26 cellular contexts compared by ENCODE assay signal in the genomic region with DNA sequence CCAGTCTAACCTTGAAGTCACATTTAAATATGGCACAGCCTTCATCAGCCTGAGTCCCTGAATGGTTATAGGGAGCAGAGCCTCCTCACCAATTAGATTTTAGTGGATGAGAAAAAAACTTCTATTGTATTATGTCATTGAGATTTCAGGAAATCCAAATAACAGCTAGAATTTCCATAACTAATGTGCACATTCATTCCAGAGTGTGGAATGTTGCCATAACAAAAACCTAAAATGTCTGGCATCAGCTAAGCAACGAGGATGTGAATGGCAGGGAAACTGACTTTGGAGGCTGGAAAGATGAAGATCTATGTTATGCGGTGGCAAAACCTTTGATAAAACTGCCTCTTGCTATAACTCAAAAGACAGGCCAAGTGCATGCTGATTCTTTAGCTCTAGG.
DNase-seq lines count a peak whose midpoint lies in the region; ATAC-seq, FAIRE-seq and TF ChIP-seq lines count a peak whose summit lies in the region.
"Had no signal": no experiment of that assay in that cellular context is flagged by ENCODE, and none has a peak within 500 bp of the region (broad histone marks: within the 10 kb centered on the region; RNA-seq: fewer than 3 reads in every experiment).

No MANE protein-coding gene starts in this region.

- no peak for FAIRE-seq in endothelial cell of umbilical vein (lab: Jason Lieb, UNC)
- FAIRE-seq: A549, D721Med, GM12878, GM19239 had no signal

- H3K4me2 ChIP-seq in GM23338 (no peak overlapping the region), endothelial cell of umbilical vein (ENCODE audit: insufficient read depth, low read length) (no peak overlapping the region)
- H3K4me2 ChIP-seq: A549; BLaER1 treated with 17β-estradiol and CSF1 and Interleukin-3, amounts not matched to agents 10 nM and 100 nM had no signal

- no peaks in the 10 kb centered on the region; the same call in 1 of the 2 replicates for H3K9me2 ChIP-seq in GM23338 (ENCODE audit: insufficient read depth)

- intact Hi-C loops in endothelial cell of umbilical vein (cut with micrococcal nuclease) (loop anchor here (10.0 kb wide), 3 partner anchors 460 to 1190 kb away; no protein-coding TSS in a partner anchor), aorta (cut with DNase I) (no loop called here)

- no TSS peak for BruUV-seq in endothelial cell of umbilical vein (replicated peaks; lab: Mats Ljungman, UMichigan)

- ATAC-seq in GM23338 (no peak), HG02870 (IDR thresholded peaks at IDR 0.05; ENCODE audit: unreplicated experiment) (no peak), aorta (ENCODE audit: low FRiP score) (no peak)
- ATAC-seq: A549, GM12878 had no signal

- H3K4me3 Mint-ChIP-seq in GM23338 (no peak overlapping the region), chondrocyte (ENCODE audit: unreplicated experiment) (no peak overlapping the region), nephron (no peak overlapping the region)
- H3K4me3 Mint-ChIP-seq: CD14-positive monocyte; CD4-positive, alpha-beta T cell; CD8-positive, alpha-beta memory T cell had no signal

- CTCF ChIA-PET in endothelial cell of umbilical vein (lab: Charles Lee), result interaction anchor here (0.8 to 3.7 kb wide), 2 partner anchors 8 to 9 kb away, joined by 3 to 15 read pairs; no protein-coding TSS in a partner anchor

- no peaks in the 10 kb centered on the region for H3K9me1 ChIP-seq in endothelial cell of umbilical vein (replicated peaks; ENCODE audit: control insufficient read depth, extremely low read depth, insufficient read depth, low read length)

- H3K4me3 ChIP-seq in GM23338 (no peak overlapping the region), endothelial cell of umbilical vein (replicated peaks in 1 of 3; ENCODE audit: insufficient read depth in 1 of 3, low read depth in 1 of 3, low read length in 3 of 3) (no peak overlapping the region), aorta (ENCODE audit: low read length in 2 of 2) (no peak overlapping the region)
- H3K4me3 ChIP-seq: A549; BLaER1 treated with 17β-estradiol and CSF1 and Interleukin-3, amounts not matched to agents 10 nM and 100 nM; GM12878 had no signal

- H3K9me3 ChIP-seq in endothelial cell of umbilical vein (replicated peaks; ENCODE audit: control insufficient read depth, insufficient read depth, low read length) (no peaks in the 10 kb centered on the region), aorta (ENCODE audit: control insufficient read depth, low read length) (no peaks in the 10 kb centered on the region)
- H3K9me3 ChIP-seq: A549; BE2C; BLaER1 treated with 17β-estradiol and CSF1 and Interleukin-3, amounts not matched to agents 10 nM and 100 nM had no signal

- H3K27ac ChIP-seq in GM23338 (ENCODE audit: low read depth) (no peak overlapping the region), endothelial cell of umbilical vein (ENCODE audit: insufficient read depth, low read depth, low read length) (no peak overlapping the region), aorta (ENCODE audit: low read depth in 1 of 2, low read length in 2 of 2) (peak overlapping the region in 1 of 2 donors; percentile 28)
- H3K27ac ChIP-seq: A549; BLaER1 treated with 17β-estradiol and CSF1 and Interleukin-3, amounts not matched to agents 10 nM and 100 nM had no signal

- 13 to 39% methylated on average over 2 of the region's 2 CpGs for WGBS in aorta, 2 donors

- H3K9me3 Mint-ChIP-seq in GM23338, result no peaks in the 10 kb centered on the region
- H3K9me3 Mint-ChIP-seq in chondrocyte (ENCODE audit: low read depth), result peaks cover 12% of the 10 kb centered on the region
- H3K9me3 Mint-ChIP-seq in nephron, result peaks cover 9% of the 10 kb centered on the region
- H3K9me3 Mint-ChIP-seq: CD4-positive, alpha-beta T cell had no signal

- H3K79me2 ChIP-seq in GM23338 (replicated peaks; ENCODE audit: insufficient read depth), result no peaks in the 10 kb centered on the region
- no peaks in the 10 kb centered on the region for H3K79me2 ChIP-seq in endothelial cell of umbilical vein (ENCODE audit: control insufficient read depth, insufficient read depth, low read length)

- POLR2A ChIA-PET in endothelial cell of umbilical vein (lab: Charles Lee), result no interaction called here

- no peak for TF ChIP-seq POLR2A in endothelial cell of umbilical vein (IDR thresholded peaks at IDR 0.05; ENCODE audit: low read depth, low read length)

- dilution Hi-C loops in endothelial cell of umbilical vein (cut with MboI; ENCODE audit: extremely low pct_ligation_motif_present, low sequenced_read_pairs), result no loop called here

- H3F3A ChIP-seq in GM23338 (replicated peaks; ENCODE audit: low read depth), result no peaks in the 10 kb centered on the region

- TF ChIP-seq CTCF in GM23338 (conservative IDR thresholded peaks at IDR 0.05; ENCODE audit: low read depth in 2 of 2), result no peak
- no peak for TF ChIP-seq CTCF in chondrocyte (IDR thresholded peaks at IDR 0.05)
- TF ChIP-seq CTCF in endothelial cell of umbilical vein (IDR thresholded peaks at IDR 0.05; ENCODE audit: extremely low read depth in 1 of 2, insufficient read depth in 1 of 2, low read depth in 1 of 2, low read length in 2 of 2), result no peak
- TF ChIP-seq CTCF in nephron (IDR thresholded peaks at IDR 0.05; ENCODE audit: unreplicated experiment in 3 of 3), result no peak

- H4K20me1 ChIP-seq in GM23338 (replicated peaks; ENCODE audit: insufficient read depth), result no peaks in the 10 kb centered on the region
- no peaks in the 10 kb centered on the region for H4K20me1 ChIP-seq in endothelial cell of umbilical vein (replicated peaks; ENCODE audit: control insufficient read depth, extremely low read depth, insufficient read depth, low read length)
- H4K20me1 ChIP-seq: BLaER1 treated with 17β-estradiol and CSF1 and Interleukin-3, amounts not matched to agents 10 nM and 100 nM had no signal

- DNase-seq in GM23338 (ENCODE audit: low spot score), result no peak
- no peak for DNase-seq in chondrocyte (ENCODE audit: low spot score)
- peak; percentile 51 for DNase-seq in endothelial cell of umbilical vein (ENCODE audit: low read depth, low spot score)
- no peak for DNase-seq in SHP77 (lab: John Stamatoyannopoulos, UW)
- no peak for DNase-seq in aorta
- DNase-seq: 8988T; ACHN; AML-193; BE2C; CD4-positive, alpha-beta T cell; CD8-positive, alpha-beta memory T cell; DMS 273 treated with DMSO at 0.1 percent for 48 hours; DMS79; EL; GDM1; GOT3; H7; HCEC 1CT had no signal

- H3K27ac Mint-ChIP-seq in GM23338 (no peak overlapping the region), chondrocyte (ENCODE audit: unreplicated experiment) (peak overlapping the region; percentile 45), nephron (peak overlapping the region in 2 of 3 experiments; percentile 37 to 53)
- H3K27ac Mint-ChIP-seq: CD14-positive monocyte; CD4-positive, alpha-beta T cell; CD8-positive, alpha-beta memory T cell had no signal

- H3K36me3 ChIP-seq in GM23338 (ENCODE audit: insufficient read depth), result no peaks in the 10 kb centered on the region
- H3K36me3 ChIP-seq in endothelial cell of umbilical vein (ENCODE audit: control insufficient read depth in 2 of 2, extremely low read depth in 1 of 2, insufficient read depth in 2 of 2, low read length in 2 of 2), result no peaks in the 10 kb centered on the region
- no peaks in the 10 kb centered on the region for H3K36me3 ChIP-seq in aorta (ENCODE audit: control insufficient read depth in 1 of 2, insufficient read depth in 2 of 2, low read length in 1 of 2)
- H3K36me3 ChIP-seq: BE2C; BLaER1 treated with 17β-estradiol and CSF1 and Interleukin-3, amounts not matched to agents 10 nM and 100 nM had no signal

- H3K27me3 Mint-ChIP-seq in GM23338 (ENCODE audit: insufficient read depth, low read depth, poor library complexity) (no peaks in the 10 kb centered on the region), chondrocyte (ENCODE audit: low read depth) (no peaks in the 10 kb centered on the region), nephron (ENCODE audit: low read depth) (peaks cover 6% of the 10 kb centered on the region)

- no peaks in the 10 kb centered on the region for H3K27me3 ChIP-seq in GM23338 (ENCODE audit: insufficient read depth)
- H3K27me3 ChIP-seq in endothelial cell of umbilical vein (ENCODE audit: control insufficient read depth in 2 of 2, insufficient read depth in 2 of 2, low read length in 2 of 2), result no peaks in the 10 kb centered on the region
- H3K27me3 ChIP-seq in aorta (ENCODE audit: control insufficient read depth in 1 of 2, insufficient read depth in 2 of 2, low read length in 1 of 2), result no peaks in the 10 kb centered on the region
- H3K27me3 ChIP-seq: BE2C; BLaER1 treated with 17β-estradiol and CSF1 and Interleukin-3, amounts not matched to agents 10 nM and 100 nM had no signal

- H3K4me1 Mint-ChIP-seq in GM23338, result peaks cover 13% of the 10 kb centered on the region
- peaks cover 11% of the 10 kb centered on the region for H3K4me1 Mint-ChIP-seq in chondrocyte (ENCODE audit: low read depth)
- peaks cover 39% of the 10 kb centered on the region for H3K4me1 Mint-ChIP-seq in nephron
- H3K4me1 Mint-ChIP-seq: CD14-positive monocyte; CD8-positive, alpha-beta memory T cell had no signal

- no peaks in the 10 kb centered on the region for H3K36me3 Mint-ChIP-seq in GM23338 (ENCODE audit: low read depth)
- no peaks in the 10 kb centered on the region for H3K36me3 Mint-ChIP-seq in chondrocyte (ENCODE audit: low read depth)
- H3K36me3 Mint-ChIP-seq in nephron (ENCODE audit: low read depth), result no peaks in the 10 kb centered on the region
- H3K36me3 Mint-ChIP-seq: CD14-positive monocyte; CD8-positive, alpha-beta memory T cell had no signal

- no peak overlapping the region for H3K9ac ChIP-seq in endothelial cell of umbilical vein (replicated peaks; ENCODE audit: extremely low read depth, insufficient read depth, low read length)
- H3K9ac ChIP-seq: BLaER1 treated with 17β-estradiol and CSF1 and Interleukin-3, amounts not matched to agents 10 nM and 100 nM had no signal

- H2AFZ ChIP-seq in GM23338, result peak overlapping the region; percentile 29; the same call in 1 of the 2 replicates
- no peak overlapping the region for H2AFZ ChIP-seq in endothelial cell of umbilical vein (ENCODE audit: low read depth, low read length)

- peaks cover 10% of the 10 kb centered on the region; the same call in 1 of the 2 replicates for H3K4me1 ChIP-seq in GM23338 (ENCODE audit: insufficient read depth)
- H3K4me1 ChIP-seq in endothelial cell of umbilical vein (ENCODE audit: control insufficient read depth, extremely low read depth, insufficient read depth, low read length), result peaks cover 11% of the 10 kb centered on the region
- peaks cover 0 to 5% of the 10 kb centered on the region in 2 donors for H3K4me1 ChIP-seq in aorta (ENCODE audit: control insufficient read depth in 1 of 2, insufficient read depth in 2 of 2, low read length in 2 of 2)
- H3K4me1 ChIP-seq: BE2C had no signal

TF ChIP-seq in GM23338, 12 proteins besides CTCF, POLR2A, EP300 and RAD21 (continues in another document):
- TF ChIP-seq EZH2 (IDR thresholded peaks at IDR 0.05; ENCODE audit: low read depth, unreplicated experiment) (no peak), ZNF114 (CRISPR knock-in tag; IDR thresholded peaks at IDR 0.05) (no peak)

TF ChIP-seq in endothelial cell of umbilical vein, 7 proteins besides CTCF, POLR2A, EP300 and RAD21 (continues in another document):
- TF ChIP-seq EZH2 (IDR thresholded peaks at IDR 0.05; ENCODE audit: borderline replicate concordance, low read depth, low read length, severe bottlenecking) (no peak), JUN (IDR thresholded peaks at IDR 0.05; ENCODE audit: borderline replicate concordance, insufficient read depth, insufficient read length, low read depth) (no peak), POLR2AphosphoS5 (IDR thresholded peaks at IDR 0.05; ENCODE audit: insufficient read depth, low read depth, low read length) (no peak)
